In the genomic region with DNA sequence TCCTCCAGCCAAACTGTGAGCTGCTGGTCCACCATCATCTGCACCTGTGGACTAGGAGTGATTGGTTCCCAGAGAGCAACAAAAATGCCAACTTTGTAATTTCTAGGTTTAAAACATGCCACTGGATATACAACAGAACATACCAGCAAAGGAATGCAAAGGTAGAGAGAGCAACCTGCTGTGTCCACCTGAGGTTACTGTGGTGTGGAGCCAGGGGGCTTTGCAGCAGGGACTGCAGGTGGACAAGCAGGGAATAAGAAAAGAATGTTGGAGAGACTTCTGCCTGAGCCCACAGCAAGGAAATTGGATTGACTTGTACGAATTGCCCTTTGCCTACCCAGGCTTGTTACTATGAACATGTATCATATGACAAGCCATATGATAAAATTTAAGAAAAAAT, we compare ENCODE assay signal across 32 cellular contexts.
"Had no signal": no experiment of that assay in that cellular context is flagged by ENCODE, and none has a peak within 500 bp of the region (broad histone marks: within the 10 kb centered on the region; RNA-seq: fewer than 3 reads in every experiment).

No MANE protein-coding gene starts in this region.

- DNase-seq: activated CD4-positive, alpha-beta memory T cell treated with anti-CD3 and anti-CD28 coated beads, Interleukin-2, amount 10 ng/mL, durations not matched to agents 7 days and 5 days; activated CD4-positive, alpha-beta T cell treated with anti-CD3 and anti-CD28 coated beads for 1 hour; activated CD4-positive, alpha-beta T cell treated with anti-CD3 and anti-CD28 coated beads for 36 hours; activated CD4-positive, alpha-beta T cell treated with anti-CD3 and anti-CD28 coated beads for 48 hours; activated CD4-positive, alpha-beta T cell treated with anti-CD3 and anti-CD28 coated beads, Interleukin-2, amount 10 ng/mL, durations not matched to agents 7 days and 5 days; activated CD4-positive, alpha-beta T cell treated with anti-CD3 and anti-CD28 coated beads, Interleukin-2, amount 50 U/mL, for 48 hours; activated CD4-positive, CD25-positive, alpha-beta regulatory T cell; activated CD8-positive, alpha-beta memory T cell treated with anti-CD3 and anti-CD28 coated beads for 24 hours; activated CD8-positive, alpha-beta memory T cell treated with anti-CD3 and anti-CD28 coated beads, Interleukin-2, amount 10 ng/mL, durations not matched to agents 7 days and 5 days; activated CD8-positive, alpha-beta memory T cell treated with anti-CD3 and anti-CD28 coated beads, Interleukin-2, amount 50 U/mL, for 48 hours; activated CD8-positive, alpha-beta T cell treated with anti-CD3 and anti-CD28 coated beads, Interleukin-2, amount 10 ng/mL, durations not matched to agents 7 days and 5 days; activated effector memory CD4-positive, alpha-beta T cell treated with Interleukin-2 at 50 U/mL for 16 hours; activated gamma-delta T cell; activated naive CD4-positive, alpha-beta T cell treated with anti-CD3 and anti-CD28 coated beads, Interleukin-2, amount 10 ng/mL, durations not matched to agents 7 days and 5 days; activated naive CD4-positive, alpha-beta T cell treated with Interleukin-2 at 50 U/mL for 16 hours; activated naive CD8-positive, alpha-beta T cell treated with anti-CD3 and anti-CD28 coated beads, Interleukin-2, amount 10 ng/mL, durations not matched to agents 7 days and 5 days; activated naive CD8-positive, alpha-beta T cell treated with anti-CD3 and anti-CD28 coated beads, Interleukin-2, amount 50 U/mL, for 24 hours; activated T-cell treated with anti-CD3 and anti-CD28 coated beads, Interleukin-2, amount 50 U/mL, for 24 hours; activated T-cell treated with anti-CD3 and anti-CD28 coated beads, Interleukin-2, amount 50 U/mL, for 48 hours; amygdala; anterior cingulate cortex; caudate nucleus; cerebellar nuclear complex; T-cell; T-helper 17 cell; T1000 had no signal

- H3K36me3 ChIP-seq: ascending aorta, cardiac muscle cell had no signal

- H3K4me1 ChIP-seq: ascending aorta had no signal

- H3K4me3 ChIP-seq: ascending aorta, cardiac muscle cell had no signal

- H3K9me3 ChIP-seq: ascending aorta had no signal

- ATAC-seq: activated CD4-positive, alpha-beta T cell treated with anti-CD3 and anti-CD28 coated beads for 36 hours; activated CD4-positive, CD25-positive, alpha-beta regulatory T cell treated with anti-CD3 and anti-CD28 coated beads, Interleukin-2, amount 50 U/mL, for 24 hours; activated CD8-positive, alpha-beta memory T cell treated with anti-CD3 and anti-CD28 coated beads, Interleukin-2, amount 10 ng/mL, durations not matched to agents 7 days and 5 days; activated CD8-positive, alpha-beta T cell treated with anti-CD3 and anti-CD28 coated beads, Interleukin-2, amount 10 ng/mL, durations not matched to agents 7 days and 5 days; activated naive CD8-positive, alpha-beta T cell treated with anti-CD3 and anti-CD28 coated beads, Interleukin-2, amount 50 U/mL, for 24 hours; T-cell; T-helper 17 cell had no signal

- H3K27me3 ChIP-seq: ascending aorta, cardiac muscle cell had no signal

- H3K27ac ChIP-seq: ascending aorta, cardiac muscle cell, VCaP had no signal

- FAIRE-seq: bronchial epithelial cell, TTC549 had no signal
